In genomic region chr21:42691901-42692559, GRCh38 we compare ENCODE assay signal across 35 cellular contexts.
"Had no signal": no experiment of that assay in that cellular context is flagged by ENCODE, and none has a peak within 500 bp of the region (broad histone marks: within the 10 kb centered on the region; RNA-seq: fewer than 3 reads in every experiment).

No MANE protein-coding gene starts in this region.

- H3K27ac Mint-ChIP-seq: activated B cell treated with CpG ODN at 0.5 μM for 24 hours; activated CD8-positive, alpha-beta T cell treated with anti-CD3 and anti-CD28 coated beads for 36 hours; activated naive CD8-positive, alpha-beta T cell; activated T-helper 1 cell treated with anti-CD3 and anti-CD28 coated beads, Interleukin-12 subunit alpha, Interleukin-12 subunit beta, Interleukin-2, Interleukin-4 antibody, amounts not matched to agents 30 ng/mL and 10 ng/mL and 1 ng/mL, durations not matched to agents 14 hours and 24 hours and 36 hours; activated T-helper 2 cell treated with anti-CD3 and anti-CD28 coated beads, Interferon-gamma antibody, Interleukin-2, Interleukin-4, amounts not matched to agents 10 μg/mL and 5 μg/mL and 100 μg/mL, durations not matched to agents 14 hours and 24 hours and 36 hours; brain; effector memory CD8-positive, alpha-beta T cell; T-helper 17 cell; T-helper 2 cell treated with Interferon-gamma antibody and Interleukin-4, amounts not matched to agents 5 μg/mL and 100 μg/mL, for 36 hours had no signal

- H3K4me3 Mint-ChIP-seq: activated B cell treated with CpG ODN at 0.5 μM for 24 hours; activated CD8-positive, alpha-beta T cell treated with anti-CD3 and anti-CD28 coated beads for 36 hours; activated naive CD8-positive, alpha-beta T cell; activated T-cell treated with anti-CD3 and anti-CD28 coated beads, Interleukin-2, amount 50 U/mL, for 4 hours; activated T-helper 1 cell treated with anti-CD3 and anti-CD28 coated beads, Interleukin-12 subunit alpha, Interleukin-12 subunit beta, Interleukin-2, Interleukin-4 antibody, amounts not matched to agents 30 ng/mL and 10 ng/mL and 1 ng/mL, durations not matched to agents 14 hours and 24 hours and 36 hours; brain; central memory CD8-positive, alpha-beta T cell; effector memory CD8-positive, alpha-beta T cell; T-helper 17 cell; T-helper 2 cell treated with Interferon-gamma antibody and Interleukin-4, amounts not matched to agents 5 μg/mL and 100 μg/mL, for 36 hours had no signal

- H3K9me3 Mint-ChIP-seq: activated B cell treated with CpG ODN at 0.5 μM for 24 hours; activated CD8-positive, alpha-beta T cell treated with anti-CD3 and anti-CD28 coated beads for 36 hours; activated T-cell treated with anti-CD3 and anti-CD28 coated beads, Interleukin-2, amount 50 U/mL, for 4 hours; activated T-helper 1 cell treated with anti-CD3 and anti-CD28 coated beads, Interleukin-12 subunit alpha, Interleukin-12 subunit beta, Interleukin-2, Interleukin-4 antibody, amounts not matched to agents 30 ng/mL and 10 ng/mL and 1 ng/mL, durations not matched to agents 14 hours and 24 hours and 36 hours; activated T-helper 2 cell treated with anti-CD3 and anti-CD28 coated beads, Interferon-gamma antibody, Interleukin-2, Interleukin-4, amounts not matched to agents 10 μg/mL and 5 μg/mL and 100 μg/mL, durations not matched to agents 14 hours and 24 hours and 36 hours; central memory CD8-positive, alpha-beta T cell; effector memory CD8-positive, alpha-beta T cell; T-helper 2 cell treated with Interferon-gamma antibody and Interleukin-4, amounts not matched to agents 5 μg/mL and 100 μg/mL, for 36 hours had no signal

- H3K27me3 ChIP-seq: ascending aorta, breast epithelium, esophagus muscularis mucosa, foreskin keratinocyte, gastrocnemius medialis, heart left ventricle had no signal

- FAIRE-seq: colon had no signal

- ATAC-seq: activated CD4-positive, CD25-positive, alpha-beta regulatory T cell treated with anti-CD3 and anti-CD28 coated beads, Interleukin-2, amount 50 U/mL, for 24 hours; activated CD8-positive, alpha-beta T cell treated with anti-CD3 and anti-CD28 coated beads for 36 hours; activated T-cell treated with anti-CD3 and anti-CD28 coated beads, Interleukin-2, amount 50 U/mL, for 4 hours; effector memory CD8-positive, alpha-beta T cell; foreskin keratinocyte; gastrocnemius medialis; heart left ventricle; T-helper 17 cell had no signal

- H3K27me3 Mint-ChIP-seq: activated B cell treated with CpG ODN at 0.5 μM for 24 hours; activated CD8-positive, alpha-beta T cell treated with anti-CD3 and anti-CD28 coated beads for 36 hours; activated naive CD8-positive, alpha-beta T cell; brain; central memory CD8-positive, alpha-beta T cell; effector memory CD8-positive, alpha-beta T cell; T-helper 17 cell had no signal

- H3K4me3 ChIP-seq: ascending aorta, breast epithelium, esophagus muscularis mucosa, gastrocnemius medialis, heart left ventricle had no signal

- H3K9me3 ChIP-seq: ascending aorta, breast epithelium, esophagus muscularis mucosa, gastrocnemius medialis, heart left ventricle had no signal

- H3K4me1 ChIP-seq: ascending aorta, breast epithelium, foreskin keratinocyte, gastrocnemius medialis had no signal

- H3K36me3 ChIP-seq: ascending aorta, breast epithelium, gastrocnemius medialis, heart left ventricle had no signal

- H3K4me1 Mint-ChIP-seq: activated B cell treated with CpG ODN at 0.5 μM for 24 hours; brain; central memory CD8-positive, alpha-beta T cell; T-helper 17 cell had no signal

- H3K27ac ChIP-seq: ascending aorta, breast epithelium, esophagus muscularis mucosa, foreskin keratinocyte, gastrocnemius medialis, heart left ventricle, WERI-Rb-1 had no signal

- DNase-seq: activated B cell treated with CpG ODN at 0.5 μM for 24 hours; activated CD4-positive, alpha-beta T cell treated with anti-CD3 and anti-CD28 coated beads for 48 hours; activated CD4-positive, alpha-beta T cell treated with anti-CD3 and anti-CD28 coated beads, Interleukin-2, amount 50 U/mL, for 1 hour; activated CD4-positive, alpha-beta T cell treated with anti-CD3 and anti-CD28 coated beads, Interleukin-2, amount 50 U/mL, for 48 hours; activated CD8-positive, alpha-beta memory T cell treated with anti-CD3 and anti-CD28 coated beads for 24 hours; activated CD8-positive, alpha-beta T cell treated with anti-CD3 and anti-CD28 coated beads for 36 hours; activated gamma-delta T cell treated with Interleukin-2 at 50 U/mL for 16 hours; activated naive CD4-positive, alpha-beta T cell treated with anti-CD3 and anti-CD28 coated beads, Interleukin-2, amount 50 U/mL, for 16 hours; activated naive CD4-positive, alpha-beta T cell treated with Interleukin-2 at 50 U/mL for 16 hours; activated T-cell treated with anti-CD3 and anti-CD28 coated beads, Interleukin-2, amount 50 U/mL, for 4 hours; cortex of kidney; dermis blood vessel endothelial cell; effector CD4-positive, alpha-beta T cell; effector memory CD8-positive, alpha-beta T cell; erythroblast; foreskin keratinocyte; gastrocnemius medialis; glutamatergic neuron; SW 1271; T-helper 1 cell; T-helper 17 cell; T1000; WERI-Rb-1 had no signal
